In genomic region chr22:25014896-25015755, GRCh38 we compare ENCODE assay signal across 23 cellular contexts.
DNase-seq lines count a peak whose midpoint lies in the region; ATAC-seq and TF ChIP-seq lines count a peak whose summit lies in the region.
"Had no signal": no experiment of that assay in that cellular context is flagged by ENCODE, and none has a peak within 500 bp of the region (broad histone marks: within the 10 kb centered on the region; RNA-seq: fewer than 3 reads in every experiment).

No MANE protein-coding gene starts in this region.

- no peak for TF ChIP-seq CTCF in WTC11 (IDR thresholded peaks at IDR 0.05)
- TF ChIP-seq CTCF in liver (IDR thresholded peaks at IDR 0.05; ENCODE audit: low read depth, low read length, missing input control) = no peak
- no peak for TF ChIP-seq CTCF in gastrocnemius medialis (IDR thresholded peaks at IDR 0.05 in 4 of 5, conservative IDR thresholded peaks at IDR 0.05 in 1 of 5)
- TF ChIP-seq CTCF in BE2C (IDR thresholded peaks at IDR 0.05; ENCODE audit: low read depth, low read length) = no peak

- POLR2A ChIA-PET in WTC11 (lab: Charles Lee) = interaction anchor here (0.5 kb wide), 1 partner anchor 214 kb away, joined by 7 read pairs; no protein-coding TSS in a partner anchor

- 83% methylated on average over 5 of the region's 5 CpGs for WGBS in liver

- H3K9me3 ChIP-seq in HAP-1 = no peaks in the 10 kb centered on the region
- no peaks in the 10 kb centered on the region for H3K9me3 ChIP-seq in liver (ENCODE audit: control insufficient read depth in 4 of 4, low read length in 3 of 4)
- no peaks in the 10 kb centered on the region for H3K9me3 ChIP-seq in gastrocnemius medialis
- peaks cover 2% of the 10 kb centered on the region; the same call in 1 of the 2 replicates for H3K9me3 ChIP-seq in BE2C
- H3K9me3 ChIP-seq: sigmoid colon, tibial artery had no signal

- H3K36me3 Mint-ChIP-seq in WTC11 = peaks cover 16% of the 10 kb centered on the region
- H3K36me3 Mint-ChIP-seq: activated naive CD8-positive, alpha-beta T cell had no signal

- DNase-seq in HAP-1 (ENCODE audit: low spot score in 2 of 2) (peak; percentile 77 to 91), WTC11 (ENCODE audit: low spot score) (no peak), gastrocnemius medialis (no peak), NCI-H2029 treated with DMSO at 0.1 percent for 48 hours (lab: John Stamatoyannopoulos, UW) (no peak), BE2C (no peak)
- DNase-seq: activated CD4-positive, alpha-beta T cell treated with anti-CD3 and anti-CD28 coated beads for 36 hours; DMS153; H7; MM.1S; NCI-H2029; NCI-H526; NK-92 treated with Interleukin-12 subunit alpha and Interleukin-12 subunit beta, amount 100 ng/mL, for 24 hours; sigmoid colon; stimulated activated CD4-positive, alpha-beta T cell treated with anti-CD3 and anti-CD28 coated beads, Interleukin-4, amount 100 ng/mL, for 1 hour; tibial artery had no signal

- H3K27ac ChIP-seq in liver (ENCODE audit: low read depth in 1 of 2, low read length in 2 of 2) = no peak overlapping the region
- peak overlapping the region in 3 of 4 donors; percentile 8 to 35 (median 28) for H3K27ac ChIP-seq in gastrocnemius medialis
- H3K27ac ChIP-seq: BLaER1 treated with 17β-estradiol and CSF1 and Interleukin-3, amounts not matched to agents 10 nM and 100 nM; HL-60; KMS-11; sigmoid colon; tibial artery had no signal

- no peaks in the 10 kb centered on the region for H3K27me3 ChIP-seq in HAP-1 (ENCODE audit: low read depth)
- H3K27me3 ChIP-seq in liver (ENCODE audit: control insufficient read depth in 4 of 4, insufficient read depth in 4 of 4, low read length in 3 of 4) = no peaks in the 10 kb centered on the region
- no peaks in the 10 kb centered on the region for H3K27me3 ChIP-seq in gastrocnemius medialis
- H3K27me3 ChIP-seq in BE2C = no peaks in the 10 kb centered on the region
- H3K27me3 ChIP-seq: sigmoid colon, tibial artery had no signal

- H3K36me3 ChIP-seq in HAP-1 (replicated peaks) = 0 out of 2 replicates have a peak, but pooled peaks cover 3% of the 10 kb centered on the region
- peaks cover 0 to 2% (median 0%) of the 10 kb centered on the region in 4 donors for H3K36me3 ChIP-seq in liver (ENCODE audit: control insufficient read depth in 4 of 4, insufficient read depth in 3 of 4, low read depth in 1 of 4, low read length in 3 of 4)
- H3K36me3 ChIP-seq in gastrocnemius medialis = no peaks in the 10 kb centered on the region
- H3K36me3 ChIP-seq in BE2C = no peaks in the 10 kb centered on the region
- H3K36me3 ChIP-seq: BLaER1 treated with 17β-estradiol and CSF1 and Interleukin-3, amounts not matched to agents 10 nM and 100 nM; sigmoid colon had no signal

- no peak overlapping the region for H3K9ac ChIP-seq in liver (ENCODE audit: low read depth in 1 of 2, low read length in 2 of 2)
- H3K9ac ChIP-seq: BLaER1 treated with 17β-estradiol and CSF1 and Interleukin-3, amounts not matched to agents 10 nM and 100 nM; KMS-11 had no signal

- intact Hi-C loops in gastrocnemius medialis (cut with DNase I; ENCODE audit: low total_unique reads) = no loop called here

- in situ Hi-C loops in HAP-1 (cut with MboI; ENCODE audit: low sequenced_read_pairs) (no loop called here), gastrocnemius medialis (cut with MboI; ENCODE audit: low sequenced_read_pairs in 4 of 4) (no loop called here)

- TF ChIP-seq RAD21 in liver (IDR thresholded peaks at IDR 0.05) = peak in 1 of 2 donors; percentile 17

- peaks cover 12% of the 10 kb centered on the region for H3K9me3 Mint-ChIP-seq in WTC11
- H3K9me3 Mint-ChIP-seq: activated T-helper 17 cell treated with anti-CD3 and anti-CD28 coated beads, Interleukin-2, amount 50 U/mL, for 72 hours had no signal

- H3K4me3 ChIP-seq in HAP-1 (no peak overlapping the region), liver (ENCODE audit: low read depth in 1 of 3, low read length in 3 of 3) (no peak overlapping the region), gastrocnemius medialis (no peak overlapping the region), BE2C (ENCODE audit: low read depth, low read length) (no peak overlapping the region)
- H3K4me3 ChIP-seq: BLaER1 treated with 17β-estradiol and CSF1 and Interleukin-3, amounts not matched to agents 10 nM and 100 nM; sigmoid colon; tibial artery had no signal

- CTCF ChIA-PET in WTC11 (lab: Charles Lee) = interaction anchor here (1.3 to 1.6 kb wide), 2 partner anchors 13 to 76 kb away, joined by 6 to 9 read pairs; no protein-coding TSS in a partner anchor

- H3K4me1 ChIP-seq in HAP-1 (peaks cover 26% of the 10 kb centered on the region), liver (ENCODE audit: control insufficient read depth in 4 of 4, insufficient read depth in 4 of 4, low read length in 3 of 4) (no peaks in the 10 kb centered on the region), gastrocnemius medialis (no peaks in the 10 kb centered on the region), BE2C (no peaks in the 10 kb centered on the region)
- H3K4me1 ChIP-seq: tibial artery had no signal

- TF ChIP-seq POLR2A in gastrocnemius medialis (IDR thresholded peaks at IDR 0.05) = no peak

- H3K27me3 Mint-ChIP-seq in WTC11 (ENCODE audit: low read depth) = no peaks in the 10 kb centered on the region
- H3K27me3 Mint-ChIP-seq: activated naive CD8-positive, alpha-beta T cell had no signal

- ATAC-seq in WTC11 (no peak), gastrocnemius medialis (no peak), HG02798 (IDR thresholded peaks at IDR 0.05; ENCODE audit: poor library complexity, unreplicated experiment) (no peak)
- ATAC-seq: activated CD4-positive, alpha-beta T cell treated with anti-CD3 and anti-CD28 coated beads for 36 hours; activated T-helper 17 cell treated with anti-CD3 and anti-CD28 coated beads, Interleukin-2, amount 50 U/mL, for 72 hours; esophagus mucosa had no signal

- peaks cover 33% of the 10 kb centered on the region for H3K4me1 Mint-ChIP-seq in WTC11
- H3K4me1 Mint-ChIP-seq: activated CD4-positive, alpha-beta T cell treated with anti-CD3 and anti-CD28 coated beads for 36 hours; activated T-helper 17 cell treated with anti-CD3 and anti-CD28 coated beads, Interleukin-2, amount 50 U/mL, for 72 hours had no signal

- H3K4me3 Mint-ChIP-seq in WTC11 = no peak overlapping the region
- H3K4me3 Mint-ChIP-seq: activated CD4-positive, alpha-beta T cell treated with anti-CD3 and anti-CD28 coated beads for 36 hours; activated naive CD8-positive, alpha-beta T cell; activated T-helper 17 cell treated with anti-CD3 and anti-CD28 coated beads, Interleukin-2, amount 50 U/mL, for 72 hours had no signal

- peak overlapping the region; percentile 3 for H3K27ac Mint-ChIP-seq in WTC11
- H3K27ac Mint-ChIP-seq: activated CD4-positive, alpha-beta T cell treated with anti-CD3 and anti-CD28 coated beads for 36 hours; activated naive CD8-positive, alpha-beta T cell; activated T-helper 17 cell treated with anti-CD3 and anti-CD28 coated beads, Interleukin-2, amount 50 U/mL, for 72 hours had no signal

TF ChIP-seq in WTC11, 78 proteins besides CTCF, POLR2A, EP300 and RAD21 (continues in another document):
- no peak for TF ChIP-seq RORB (CRISPR knock-in tag; IDR thresholded peaks at IDR 0.05)
- no peak for TF ChIP-seq ZNF512 (CRISPR knock-in tag; IDR thresholded peaks at IDR 0.05; ENCODE audit: borderline replicate concordance)
- no peak for TF ChIP-seq ZNF423 (CRISPR knock-in tag; IDR thresholded peaks at IDR 0.05)
- no peak for TF ChIP-seq ZNF138 (CRISPR knock-in tag; conservative IDR thresholded peaks at IDR 0.05)
- TF ChIP-seq HMGA2 (CRISPR knock-in tag; IDR thresholded peaks at IDR 0.05) = no peak

TF ChIP-seq in liver, 16 proteins besides CTCF, POLR2A, EP300 and RAD21:
- TF ChIP-seq RXRA (IDR thresholded peaks at IDR 0.05) (peak; percentile 13 to 14), JUND (IDR thresholded peaks at IDR 0.05) (no peak), NR2F2 (IDR thresholded peaks at IDR 0.05) (peak; percentile 85), SP1 (IDR thresholded peaks at IDR 0.05) (peak; percentile 19)

Comparison
In these comparisons a context has a peak if more than half of its experiments do, and no peak if none do; other contexts are left out.
1. DNase-seq: peak in HAP-1 (2 of 2); none in WTC11 (single experiment), gastrocnemius medialis (0 of 2), NCI-H2029 treated with DMSO at 0.1 percent for 48 hours (single experiment) and BE2C (single experiment).
2. H3K27ac ChIP-seq: peak in gastrocnemius medialis (3 of 4); none in liver (0 of 2).